Comparison of ENCODE assay signal across 1 cellular context in the genomic region with DNA sequence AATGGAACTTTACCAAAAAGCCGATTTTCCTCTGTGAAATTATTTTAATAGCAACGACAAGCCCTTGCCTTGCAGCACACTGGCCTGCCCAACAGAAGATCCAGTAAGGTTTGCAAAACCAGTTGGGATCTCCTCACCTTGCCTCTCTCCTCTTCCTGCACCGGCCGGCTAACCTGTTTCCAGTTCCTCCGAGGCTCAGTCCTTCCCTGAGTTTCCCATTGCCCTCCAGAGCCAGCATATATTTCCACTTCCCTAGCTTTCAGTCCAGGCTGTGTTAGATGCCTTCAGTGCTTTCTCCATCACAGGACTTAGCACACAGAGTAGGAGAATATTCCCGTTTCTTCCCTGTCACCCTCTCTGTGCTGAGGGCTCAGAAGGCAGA.
TF ChIP-seq lines count a peak whose summit lies in the region.

No MANE protein-coding gene starts in this region.

TF ChIP-seq in K562, 482 proteins besides CTCF, POLR2A, EP300 and RAD21 (continued from another document):
- TF ChIP-seq, protein P1, sequence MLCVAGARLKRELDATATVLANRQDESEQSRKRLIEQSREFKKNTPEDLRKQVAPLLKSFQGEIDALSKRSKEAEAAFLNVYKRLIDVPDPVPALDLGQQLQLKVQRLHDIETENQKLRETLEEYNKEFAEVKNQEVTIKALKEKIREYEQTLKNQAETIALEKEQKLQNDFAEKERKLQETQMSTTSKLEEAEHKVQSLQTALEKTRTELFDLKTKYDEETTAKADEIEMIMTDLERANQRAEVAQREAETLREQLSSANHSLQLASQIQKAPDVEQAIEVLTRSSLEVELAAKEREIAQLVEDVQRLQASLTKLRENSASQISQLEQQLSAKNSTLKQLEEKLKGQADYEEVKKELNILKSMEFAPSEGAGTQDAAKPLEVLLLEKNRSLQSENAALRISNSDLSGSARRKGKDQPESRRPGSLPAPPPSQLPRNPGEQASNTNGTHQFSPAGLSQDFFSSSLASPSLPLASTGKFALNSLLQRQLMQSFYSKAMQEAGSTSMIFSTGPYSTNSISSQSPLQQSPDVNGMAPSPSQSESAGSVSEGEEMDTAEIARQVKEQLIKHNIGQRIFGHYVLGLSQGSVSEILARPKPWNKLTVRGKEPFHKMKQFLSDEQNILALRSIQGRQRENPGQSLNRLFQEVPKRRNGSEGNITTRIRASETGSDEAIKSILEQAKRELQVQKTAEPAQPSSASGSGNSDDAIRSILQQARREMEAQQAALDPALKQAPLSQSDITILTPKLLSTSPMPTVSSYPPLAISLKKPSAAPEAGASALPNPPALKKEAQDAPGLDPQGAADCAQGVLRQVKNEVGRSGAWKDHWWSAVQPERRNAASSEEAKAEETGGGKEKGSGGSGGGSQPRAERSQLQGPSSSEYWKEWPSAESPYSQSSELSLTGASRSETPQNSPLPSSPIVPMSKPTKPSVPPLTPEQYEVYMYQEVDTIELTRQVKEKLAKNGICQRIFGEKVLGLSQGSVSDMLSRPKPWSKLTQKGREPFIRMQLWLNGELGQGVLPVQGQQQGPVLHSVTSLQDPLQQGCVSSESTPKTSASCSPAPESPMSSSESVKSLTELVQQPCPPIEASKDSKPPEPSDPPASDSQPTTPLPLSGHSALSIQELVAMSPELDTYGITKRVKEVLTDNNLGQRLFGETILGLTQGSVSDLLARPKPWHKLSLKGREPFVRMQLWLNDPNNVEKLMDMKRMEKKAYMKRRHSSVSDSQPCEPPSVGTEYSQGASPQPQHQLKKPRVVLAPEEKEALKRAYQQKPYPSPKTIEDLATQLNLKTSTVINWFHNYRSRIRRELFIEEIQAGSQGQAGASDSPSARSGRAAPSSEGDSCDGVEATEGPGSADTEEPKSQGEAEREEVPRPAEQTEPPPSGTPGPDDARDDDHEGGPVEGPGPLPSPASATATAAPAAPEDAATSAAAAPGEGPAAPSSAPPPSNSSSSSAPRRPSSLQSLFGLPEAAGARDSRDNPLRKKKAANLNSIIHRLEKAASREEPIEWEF (CRISPR knock-in tag; IDR thresholded peaks at IDR 0.05), result 0 out of 2 replicates have a peak, but pooled peaks have one; percentile 42
